In genomic region chr7:87475359-87476178, GRCh38 we compare ENCODE assay signal across 9 cellular contexts. TPM values are rescaled to one million over a fixed set of nuclear protein-coding genes. Genes with fewer than 3 reads are reported as not detected.
DNase-seq lines count a peak whose midpoint lies in the region; ATAC-seq and TF ChIP-seq lines count a peak whose summit lies in the region.
"Had no signal": no experiment of that assay in that cellular context is flagged by ENCODE, and none has a peak within 500 bp of the region (broad histone marks: within the 10 kb centered on the region; RNA-seq: fewer than 3 reads in every experiment).

ABCB4 (minus strand) TSS chr7:87475680; CDS start chr7:87475465, 215 bp downstream.

- intact Hi-C loops in ascending aorta (cut with DNase I) = loop anchor here (2.0 to 5.0 kb wide), 2 partner anchors 131 to 152 kb away; partner anchors contain the start of genes CROT and RUNDC3B

- H3K36me3 ChIP-seq in ascending aorta (no peaks in the 10 kb centered on the region), kidney epithelial cell (ENCODE audit: control insufficient read depth, insufficient read depth, low read length) (no peaks in the 10 kb centered on the region), stomach smooth muscle (ENCODE audit: control insufficient read depth in 2 of 2, insufficient read depth in 2 of 2, low read length in 2 of 2) (no peaks in the 10 kb centered on the region)

- H3K9me3 ChIP-seq in AG04450 (ENCODE audit: control insufficient read depth, insufficient read depth, low read length) (no peaks in the 10 kb centered on the region), ascending aorta (no peaks in the 10 kb centered on the region), stomach smooth muscle (ENCODE audit: control insufficient read depth in 2 of 2, low read length in 2 of 2) (no peaks in the 10 kb centered on the region)

- H3K27me3 ChIP-seq in AG04450 (ENCODE audit: control insufficient read depth, insufficient read depth, low read length) = peaks cover 15% of the 10 kb centered on the region
- no peaks in the 10 kb centered on the region for H3K27me3 ChIP-seq in ascending aorta
- no peaks in the 10 kb centered on the region for H3K27me3 ChIP-seq in kidney epithelial cell (ENCODE audit: control insufficient read depth, insufficient read depth, low read length)
- no peaks in the 10 kb centered on the region for H3K27me3 ChIP-seq in stomach smooth muscle (ENCODE audit: control insufficient read depth in 1 of 2, insufficient read depth in 2 of 2, low read length in 2 of 2)

- DNase-seq in AG04450 (ENCODE audit: low read depth, low spot score) = no peak
- DNase-seq in ascending aorta (ENCODE audit: low spot score in 2 of 2) = peak in 1 of 2 donors; percentile 64
- no peak for DNase-seq in kidney epithelial cell (ENCODE audit: low read depth)
- DNase-seq in hippocampal formation (lab: John Stamatoyannopoulos, UW) = no peak
- no peak for DNase-seq in NCI-H1105 treated with DMSO at 0.1 percent for 48 hours (lab: John Stamatoyannopoulos, UW)

- POLR2A ChIA-PET in AG04450 (lab: Yijun Ruan, JAX) = no interaction called here

- H3K4me3 ChIP-seq in AG04450 (ENCODE audit: low read depth, low read length) (peak within 1 kb of the TSS; percentile 31), ascending aorta (peak within 1 kb of the TSS; percentile 72 to 88), kidney epithelial cell (ENCODE audit: low read depth, low read length) (peak within 1 kb of the TSS; percentile 55), stomach smooth muscle (ENCODE audit: low read length in 2 of 2) (peak within 1 kb of the TSS; percentile 52 to 68)

- no peaks in the 10 kb centered on the region for H3K4me1 ChIP-seq in ascending aorta
- H3K4me1 ChIP-seq in stomach smooth muscle (ENCODE audit: control insufficient read depth, insufficient read depth, low read length) = peaks cover 5% of the 10 kb centered on the region

- H3K27ac ChIP-seq in AG04450 (ENCODE audit: low read depth, low read length) (no peak within 1 kb of the TSS), ascending aorta (peak within 1 kb of the TSS; percentile 23 to 66), stomach smooth muscle (ENCODE audit: low read length) (no peak within 1 kb of the TSS)
- H3K27ac ChIP-seq: epithelial cell of prostate had no signal

- H3K9ac ChIP-seq in stomach smooth muscle (ENCODE audit: low read length in 2 of 2) = peak within 1 kb of the TSS in 1 of 2 donors; percentile 14

- ATAC-seq in GM18519 (IDR thresholded peaks at IDR 0.05; ENCODE audit: low FRiP score, unreplicated experiment) (peak; percentile 13), HG03066 (IDR thresholded peaks at IDR 0.05; ENCODE audit: low read depth, unreplicated experiment) (peak; percentile 23)

- CTCF ChIA-PET in AG04450 (lab: Charles Lee) = no interaction called here

- no peak for TF ChIP-seq CTCF in AG04450 (IDR thresholded peaks at IDR 0.05; ENCODE audit: low read depth, low read length)
- TF ChIP-seq CTCF in ascending aorta (IDR thresholded peaks at IDR 0.05) = no peak
- TF ChIP-seq CTCF in kidney epithelial cell (IDR thresholded peaks at IDR 0.05; ENCODE audit: insufficient read depth, low read length, poor library complexity, severe bottlenecking) = no peak

RNA-seq across cellular contexts. Expression of gene ABCB4, which starts in this region (rescaled TPM):
- polyA plus RNA-seq in AG04450 (2011; rRNA removed) = 0.02 and 0.05 TPM in 2 replicates
- not detected in 2 replicates for polyA minus RNA-seq in AG04450 (2011; rRNA and poly(A)+ RNA removed)
- total RNA-seq in ascending aorta (not detected), kidney epithelial cell (6.4 and 6.6 TPM in 2 replicates)

Comparison
In these comparisons a context has a peak if more than half of its experiments do, and no peak if none do; other contexts are left out.
1. H3K27ac ChIP-seq: peak in ascending aorta (2 of 2); none in AG04450 (single experiment) and stomach smooth muscle (single experiment).
2. Peak in every context shown above with its lines, with median percentiles within 50 percentile points of each other: H3K4me3 ChIP-seq.